In genomic region chr11:11584446-11584810, GRCh38 we compare ENCODE assay signal across 10 cellular contexts. TPM values are rescaled to one million over a fixed set of nuclear protein-coding genes. Genes with fewer than 3 reads are reported as not detected.
A peak's percentile ranks its signal among the peaks of the same experiment; 100 is the strongest.
DNase-seq lines count a peak whose midpoint lies in the region; ATAC-seq and TF ChIP-seq lines count a peak whose summit lies in the region.
"Had no signal": no experiment of that assay in that cellular context is flagged by ENCODE, and none has a peak within 500 bp of the region (broad histone marks: within the 10 kb centered on the region; RNA-seq: fewer than 3 reads in every experiment).

No MANE protein-coding gene starts in this region.

- H3K27me3 Mint-ChIP-seq in progenitor cell of endocrine pancreas = peaks cover 9% of the 10 kb centered on the region

- DNase-seq in right cardiac atrium (no peak), Right ventricle myocardium inferior (ENCODE audit: missing footprints) (no peak), foreskin keratinocyte (peak; percentile 93 to 97), colonic mucosa (no peak), NCI-H187 (lab: John Stamatoyannopoulos, UW) (no peak), progenitor cell of endocrine pancreas (ENCODE audit: low spot score, unreplicated experiment) (no peak)
- DNase-seq: effector memory CD4-positive, alpha-beta T cell; NCI-H1417 had no signal

- no peak for ATAC-seq in right cardiac atrium
- no peak for ATAC-seq in Right ventricle myocardium inferior
- ATAC-seq in foreskin keratinocyte = peak; percentile 94
- ATAC-seq in HG02571 (IDR thresholded peaks at IDR 0.05; ENCODE audit: unreplicated experiment) = no peak

- no peaks in the 10 kb centered on the region for H3K36me3 Mint-ChIP-seq in progenitor cell of endocrine pancreas (ENCODE audit: insufficient read depth)

- H3K27ac ChIP-seq in right cardiac atrium (ENCODE audit: low read length) = peak overlapping the region; percentile 42
- H3K27ac ChIP-seq in VCaP = peak overlapping the region; percentile 41
- H3K27ac ChIP-seq in foreskin keratinocyte = peak overlapping the region; percentile 60
- H3K27ac ChIP-seq in colonic mucosa = no peak overlapping the region

- peaks cover 24% of the 10 kb centered on the region for H3K4me1 ChIP-seq in right cardiac atrium (ENCODE audit: control insufficient read depth, insufficient read depth, low read length)
- H3K4me1 ChIP-seq in foreskin keratinocyte = peaks cover 38% of the 10 kb centered on the region
- no peaks in the 10 kb centered on the region for H3K4me1 ChIP-seq in colonic mucosa

- H3K4me1 Mint-ChIP-seq in progenitor cell of endocrine pancreas (ENCODE audit: low read depth) = peaks cover 2% of the 10 kb centered on the region

- WGBS in right cardiac atrium = 73% methylated on average over 7 of the region's 7 CpGs

- intact Hi-C loops in right cardiac atrium (cut with DNase I) (no loop called here), Right ventricle myocardium inferior (cut with DNase I) (no loop called here), colonic mucosa (cut with DNase I) (no loop called here)

- H3K4me3 ChIP-seq in right cardiac atrium (ENCODE audit: low read length) = no peak overlapping the region
- H3K4me3 ChIP-seq in colonic mucosa = no peak overlapping the region

- H3K27ac Mint-ChIP-seq in progenitor cell of endocrine pancreas = no peak overlapping the region

- no peaks in the 10 kb centered on the region for H3K9me3 ChIP-seq in right cardiac atrium (ENCODE audit: control insufficient read depth, low read length)
- no peaks in the 10 kb centered on the region for H3K9me3 ChIP-seq in colonic mucosa

- no peak for TF ChIP-seq CTCF in VCaP (conservative IDR thresholded peaks at IDR 0.05)
- TF ChIP-seq CTCF in foreskin keratinocyte (conservative IDR thresholded peaks at IDR 0.05) = no peak
- TF ChIP-seq CTCF in colonic mucosa (IDR thresholded peaks at IDR 0.05) = no peak
- no peak for TF ChIP-seq CTCF in progenitor cell of endocrine pancreas (IDR thresholded peaks at IDR 0.05; ENCODE audit: unreplicated experiment)

- no peaks in the 10 kb centered on the region for H3K9me3 Mint-ChIP-seq in progenitor cell of endocrine pancreas (ENCODE audit: low read depth)

- H3K27me3 ChIP-seq in right cardiac atrium (ENCODE audit: control insufficient read depth, insufficient read depth) (no peaks in the 10 kb centered on the region), foreskin keratinocyte (no peaks in the 10 kb centered on the region), colonic mucosa (no peaks in the 10 kb centered on the region)

- H3K4me3 Mint-ChIP-seq in progenitor cell of endocrine pancreas (ENCODE audit: low read depth) = no peak overlapping the region

- no peak overlapping the region for H3K9ac ChIP-seq in colonic mucosa (ENCODE audit: low read depth in 2 of 2, low read length in 2 of 2)

- H3K36me3 ChIP-seq in colonic mucosa = no peaks in the 10 kb centered on the region

RNA-seq across cellular contexts. Expression of gene GALNT18, which starts 37.4 kb away (rescaled TPM):
- total RNA-seq in right cardiac atrium (10 to 100 TPM; 17.5 to 32.2 (median 25.5) TPM), Right ventricle myocardium inferior (22.9 TPM), foreskin keratinocyte (35.1 and 36.0 TPM in 2 replicates), colonic mucosa (1 to 10 TPM; 3.6 to 8.3 TPM), progenitor cell of endocrine pancreas (2.1 TPM in 2 replicates)
- polyA plus RNA-seq in right cardiac atrium (18.4 TPM), foreskin keratinocyte (28.1 and 30.2 TPM in 2 replicates)

Comparison
In these comparisons a context has a peak if more than half of its experiments do, and no peak if none do; other contexts are left out.
1. DNase-seq: peak in foreskin keratinocyte (2 of 2); none in right cardiac atrium (0 of 3), Right ventricle myocardium inferior (single experiment), colonic mucosa (single experiment), NCI-H187 (0 of 2) and progenitor cell of endocrine pancreas (single experiment).